In genomic region chr19:46659151-46660007, GRCh38 we compare ENCODE assay signal across 8 cellular contexts. TPM values are rescaled to one million over a fixed set of nuclear protein-coding genes. Genes with fewer than 3 reads are reported as not detected.
DNase-seq lines count a peak whose midpoint lies in the region; ATAC-seq and TF ChIP-seq lines count a peak whose summit lies in the region.

No MANE protein-coding gene starts in this region.

- TF ChIP-seq CTCF in HFFc6 (IDR thresholded peaks at IDR 0.05) = no peak

- H3K27ac Mint-ChIP-seq in HFFc6 = peak overlapping the region; percentile 77

- H3K36me3 Mint-ChIP-seq in HFFc6 (ENCODE audit: low read depth) = peaks cover 12% of the 10 kb centered on the region

- H3K4me1 Mint-ChIP-seq in HFFc6 (ENCODE audit: low read depth) = peaks cover 36% of the 10 kb centered on the region

- intact Hi-C loops in left colon (cut with DNase I, micrococcal nuclease) = loop anchor here (5.0 to 10.0 kb wide), 2 partner anchors 42 to 45 kb away; no protein-coding TSS in a partner anchor

- H3K4me3 Mint-ChIP-seq in HFFc6 = peak overlapping the region; percentile 93

- H3K27ac ChIP-seq in temporal lobe (ENCODE audit: low read depth, low read length) = peak overlapping the region; percentile 83

- H3K27me3 Mint-ChIP-seq in HFFc6 (ENCODE audit: insufficient read depth) = peaks cover 2% of the 10 kb centered on the region; the same call in 1 of the 2 replicates

- no peaks in the 10 kb centered on the region for H3K9me3 Mint-ChIP-seq in HFFc6

- ATAC-seq in left colon = no peak
- no peak for ATAC-seq in HG03139 (IDR thresholded peaks at IDR 0.05; ENCODE audit: unreplicated experiment)
- no peak for ATAC-seq in HG03342 (IDR thresholded peaks at IDR 0.05; ENCODE audit: unreplicated experiment)

- DNase-seq in AG08396 (ENCODE audit: low spot score) (peak; percentile 64), HFFc6 (no peak), anterior cingulate cortex (lab: John Stamatoyannopoulos, UW) (peak in 48 of 58 donors; percentile 11 to 64 (median 44)), left colon (peak; percentile 44 to 54), cerebellar nuclear complex (lab: John Stamatoyannopoulos, UW) (no peak)

RNA-seq across cellular contexts. Expression of gene DACT3, which starts 1.6 kb away (rescaled TPM):
- 10 to 100 TPM; 12.6 to 17.2 (median 15.5) TPM for total RNA-seq in HFFc6 (2021; fragmentation: NEBNext Ultra II Directional; extraction: Animal tissue kit (Norgen Biotek cat#: 25700))
- total RNA-seq in left colon (1 to 10 TPM; 1.1 to 7.8 TPM), temporal lobe (14.5 TPM)

RNA-seq across cellular contexts. Expression of gene GNG8, which starts 23.4 kb away (rescaled TPM):
- total RNA-seq in HFFc6 (2021; fragmentation: NEBNext Ultra II Directional; extraction: Animal tissue kit (Norgen Biotek cat#: 25700)) = not detected
- total RNA-seq in left colon = not detected
- not detected for total RNA-seq in temporal lobe

RNA-seq across cellular contexts. Expression of gene PTGIR, which starts 34.5 kb away (rescaled TPM):
- total RNA-seq in HFFc6 (2021; fragmentation: NEBNext Ultra II Directional; extraction: Animal tissue kit (Norgen Biotek cat#: 25700)) = 10 to 100 TPM; 16.0 to 26.6 (median 17.9) TPM
- total RNA-seq in left colon = 1 to 10 TPM in 1 of 2 donors, under 1 TPM in 1; 0.58 to 1.6 TPM
- 0.25 TPM for total RNA-seq in temporal lobe

RNA-seq across cellular contexts. Expression of gene PRKD2, which starts 57.5 kb away (rescaled TPM):
- 10 to 100 TPM; 35.3 to 42.2 (median 38.4) TPM for total RNA-seq in HFFc6 (2021; fragmentation: NEBNext Ultra II Directional; extraction: Animal tissue kit (Norgen Biotek cat#: 25700))
- total RNA-seq in left colon (10 to 100 TPM; 62.5 to 64.4 TPM), temporal lobe (8.9 TPM)

RNA-seq across cellular contexts. Expression of gene CALM3, which starts 58.2 kb away (rescaled TPM):
- total RNA-seq in HFFc6 (2021; fragmentation: NEBNext Ultra II Directional; extraction: Animal tissue kit (Norgen Biotek cat#: 25700)) = 100 to 1,000 TPM; 445 to 561 (median 538) TPM
- total RNA-seq in left colon (100 to 1,000 TPM; 250 to 278 TPM), temporal lobe (257 TPM)

Comparison
In these comparisons a context has a peak if more than half of its experiments do, and no peak if none do; other contexts are left out.
1. DNase-seq: peak in AG08396 (single experiment), anterior cingulate cortex (48 of 58) and left colon (2 of 2); none in HFFc6 (single experiment) and cerebellar nuclear complex (0 of 2).
2. RNA of gene PTGIR, which starts 34.5 kb away (total RNA-seq): 16.0 to 26.6 TPM in HFFc6; 0.58 to 1.6 TPM in left colon and 0.25 TPM in temporal lobe (single experiment); every median in the first group is over 4 times any median in the second.